Comparison of ENCODE assay signal across 8 cellular contexts in genomic region chr6:41942045-41942851, GRCh38. TPM values are rescaled to one million over a fixed set of nuclear protein-coding genes. Genes with fewer than 3 reads are reported as not detected.
DNase-seq lines count a peak whose midpoint lies in the region; ATAC-seq and TF ChIP-seq lines count a peak whose summit lies in the region.

No MANE protein-coding gene starts in this region.

- H3K27me3 ChIP-seq in Loucy (ENCODE audit: insufficient read depth, low read length, poor library complexity, severe bottlenecking), result peaks cover 6% of the 10 kb centered on the region
- H3K27me3 ChIP-seq in breast epithelium, result no peaks in the 10 kb centered on the region
- H3K27me3 ChIP-seq in mesenchymal stem cell (ENCODE audit: control insufficient read depth in 1 of 2, insufficient read depth in 1 of 2, low read length in 2 of 2), result no peaks in the 10 kb centered on the region

- H3K4me3 ChIP-seq in Loucy (ENCODE audit: low read length, poor library complexity, severe bottlenecking) (peak overlapping the region; percentile 83), breast epithelium (peak overlapping the region; percentile 59 to 94 (median 82)), mesenchymal stem cell (ENCODE audit: insufficient read depth in 1 of 2, low read depth in 1 of 2, low read length in 2 of 2) (peak overlapping the region in 1 of 2 experiments; percentile 98), urinary bladder (ENCODE audit: low read depth, low read length) (peak overlapping the region; percentile 66)

- no peak overlapping the region for H2BK15ac ChIP-seq in mesenchymal stem cell (ENCODE audit: low read depth, poor library complexity, severe bottlenecking)

- H3K4me2 ChIP-seq in Loucy (ENCODE audit: low read depth, low read length, poor library complexity, severe bottlenecking) (peak overlapping the region; percentile 94), mesenchymal stem cell (ENCODE audit: low read length, poor library complexity, severe bottlenecking) (peak overlapping the region; percentile 50)

- H4K91ac ChIP-seq in mesenchymal stem cell (ENCODE audit: low read length), result no peak overlapping the region

- no peak overlapping the region for H2BK5ac ChIP-seq in mesenchymal stem cell (ENCODE audit: low read depth, low read length, poor library complexity, severe bottlenecking)

- H3K36me3 ChIP-seq in Loucy (ENCODE audit: insufficient read depth, low read length) (peaks cover 2% of the 10 kb centered on the region; the same call in 1 of the 2 replicates), breast epithelium (no peaks in the 10 kb centered on the region), mesenchymal stem cell (ENCODE audit: control insufficient read depth in 1 of 2, insufficient read depth in 2 of 2, low read depth in 1 of 2, low read length in 2 of 2) (peaks cover 6 to 8% of the 10 kb centered on the region in 2 experiments), urinary bladder (ENCODE audit: insufficient read depth) (no peaks in the 10 kb centered on the region)

- ATAC-seq in GM19351 (IDR thresholded peaks at IDR 0.05; ENCODE audit: unreplicated experiment) (peak; percentile 13), HG03565 (IDR thresholded peaks at IDR 0.05; ENCODE audit: unreplicated experiment) (no peak)

- peak overlapping the region; percentile 55 for H2BK120ac ChIP-seq in mesenchymal stem cell (ENCODE audit: low read depth, low read length)

- H3K9me2 ChIP-seq in Loucy (replicated peaks; ENCODE audit: low read depth, low read length), result no peaks in the 10 kb centered on the region

- peak overlapping the region in 1 of 2 experiments; percentile 15 for H2BK12ac ChIP-seq in mesenchymal stem cell (ENCODE audit: low read length in 2 of 2)

- no peak for TF ChIP-seq CTCF in Loucy (conservative IDR thresholded peaks at IDR 0.05; ENCODE audit: low read length)
- TF ChIP-seq CTCF in breast epithelium (IDR thresholded peaks at IDR 0.05), result no peak
- TF ChIP-seq CTCF in GM13977 (IDR thresholded peaks at IDR 0.05; ENCODE audit: extremely low read depth, insufficient read depth, missing control alignments), result no peak

- H2AFZ ChIP-seq in Loucy (ENCODE audit: low read length) (peak overlapping the region; percentile 29; the same call in 1 of the 2 replicates), mesenchymal stem cell (ENCODE audit: low read depth, low read length) (no peak overlapping the region)

- H4K8ac ChIP-seq in mesenchymal stem cell (ENCODE audit: low read length), result peak overlapping the region; percentile 29

- DNase-seq in breast epithelium (ENCODE audit: low spot score in 2 of 2) (no peak), mesenchymal stem cell (no peak), GM13977 (ENCODE audit: low spot score) (no peak)
- DNase-seq in stimulated activated CD4-positive, alpha-beta T cell treated with anti-CD3 and anti-CD28 coated beads, Interleukin-2, amount 100 ng/mL, for 48 hours, result no peak

- H3K79me2 ChIP-seq in Loucy (ENCODE audit: insufficient read depth, low read length), result peaks cover 43% of the 10 kb centered on the region

- peaks cover 33% of the 10 kb centered on the region for H4K20me1 ChIP-seq in Loucy (ENCODE audit: insufficient read depth, low read length, poor library complexity, severe bottlenecking)

- H3K18ac ChIP-seq in mesenchymal stem cell (ENCODE audit: low read depth in 1 of 2, low read length in 2 of 2), result peak overlapping the region; percentile 67 to 92

- H3K4me1 ChIP-seq in Loucy (ENCODE audit: insufficient read depth, low read length, poor library complexity, severe bottlenecking) (peaks cover 27% of the 10 kb centered on the region), breast epithelium (peaks cover 19 to 26% of the 10 kb centered on the region in 2 donors), mesenchymal stem cell (ENCODE audit: control insufficient read depth, insufficient read depth, low read depth, low read length) (peaks cover 30% of the 10 kb centered on the region), urinary bladder (ENCODE audit: insufficient read depth) (peaks cover 2% of the 10 kb centered on the region)

- WGBS in mesenchymal stem cell, result 44% methylated on average over 21 of the region's 21 CpGs
- 36% methylated on average over 21 of the region's 21 CpGs for WGBS in urinary bladder

- H3K9me3 ChIP-seq in Loucy (ENCODE audit: insufficient read depth, low read depth, low read length), result no peaks in the 10 kb centered on the region
- no peaks in the 10 kb centered on the region for H3K9me3 ChIP-seq in breast epithelium
- no peaks in the 10 kb centered on the region for H3K9me3 ChIP-seq in mesenchymal stem cell (ENCODE audit: control insufficient read depth, low read length)

- in situ Hi-C loops in GM13977 (cut with MboI; ENCODE audit: low pct_unique_long_range_greater_than_20kb, low sequenced_read_pairs, unreplicated experiment), result no loop called here

- peak overlapping the region in 1 of 2 experiments; percentile 19 for H3K4ac ChIP-seq in mesenchymal stem cell (ENCODE audit: low read depth in 1 of 2, low read length in 2 of 2)

- H3K27ac ChIP-seq in breast epithelium (peak overlapping the region; percentile 14 to 80), mesenchymal stem cell (ENCODE audit: low read length, poor library complexity, severe bottlenecking) (peak overlapping the region; percentile 77), urinary bladder (ENCODE audit: low read depth) (no peak overlapping the region)

- peaks cover 5% of the 10 kb centered on the region for H3K79me1 ChIP-seq in mesenchymal stem cell (replicated peaks; ENCODE audit: low read length, poor library complexity, severe bottlenecking)

- intact Hi-C loops in breast epithelium (cut with DNase I; ENCODE audit: low total_unique reads), result no loop called here

- H2AK5ac ChIP-seq in mesenchymal stem cell (ENCODE audit: low read length, severe bottlenecking), result peak overlapping the region; percentile 71

- TF ChIP-seq POLR2A in breast epithelium (IDR thresholded peaks at IDR 0.05), result no peak

- peak overlapping the region in 1 of 2 experiments; percentile 18 for H3K14ac ChIP-seq in mesenchymal stem cell (ENCODE audit: low read length in 2 of 2)

- H3K23ac ChIP-seq in mesenchymal stem cell (ENCODE audit: low read length in 2 of 2), result no peak overlapping the region

- H3K9ac ChIP-seq in Loucy (ENCODE audit: low read depth, low read length, poor library complexity, severe bottlenecking) (peak overlapping the region; percentile 77), mesenchymal stem cell (ENCODE audit: low read length) (peak overlapping the region; percentile 68)

- peaks cover 8% of the 10 kb centered on the region; the same call in 1 of the 2 replicates for H3F3A ChIP-seq in Loucy (ENCODE audit: low read depth)

RNA-seq across cellular contexts. Expression of gene CCND3, which starts 0.6 kb away (rescaled TPM):
- total RNA-seq in breast epithelium, result 100 to 1,000 TPM; 115 to 297 (median 148) TPM
- 84.5 TPM for polyA plus RNA-seq in mesenchymal stem cell (2013, experiment 1 of 2)
- polyA plus RNA-seq in mesenchymal stem cell (2013, experiment 2 of 2), result 80.3 TPM
- total RNA-seq in urinary bladder, result 18.1 TPM
- polyA plus RNA-seq in urinary bladder, result 98.9 TPM

RNA-seq across cellular contexts. Expression of gene BYSL, which starts 20.9 kb away (rescaled TPM):
- total RNA-seq in breast epithelium, result 1 to 10 TPM; 7.7 to 8.8 (median 8.6) TPM
- 11.3 TPM for polyA plus RNA-seq in mesenchymal stem cell (2013, experiment 1 of 2)
- polyA plus RNA-seq in mesenchymal stem cell (2013, experiment 2 of 2), result 11.6 TPM
- total RNA-seq in urinary bladder, result 8.7 TPM
- polyA plus RNA-seq in urinary bladder, result 15.4 TPM

RNA-seq across cellular contexts. Expression of gene MED20, which starts 21.3 kb away (rescaled TPM):
- total RNA-seq in breast epithelium, result 10 to 100 TPM in 1 of 3 donors, 1 to 10 TPM in 2; 9.8 to 16.5 (median 9.8) TPM
- 13.5 TPM for polyA plus RNA-seq in mesenchymal stem cell (2013, experiment 1 of 2)
- 13.6 TPM for polyA plus RNA-seq in mesenchymal stem cell (2013, experiment 2 of 2)
- 22.5 TPM for total RNA-seq in urinary bladder
- 15.6 TPM for polyA plus RNA-seq in urinary bladder

RNA-seq across cellular contexts. Expression of gene USP49, which starts 47.1 kb away (rescaled TPM):
- 1 to 10 TPM; 3.4 to 4.9 (median 4.7) TPM for total RNA-seq in breast epithelium
- polyA plus RNA-seq in mesenchymal stem cell (2013, experiment 1 of 2), result 1.5 TPM
- 1.3 TPM for polyA plus RNA-seq in mesenchymal stem cell (2013, experiment 2 of 2)
- total RNA-seq in urinary bladder, result 4.9 TPM
- polyA plus RNA-seq in urinary bladder, result 2.3 TPM
